In the genomic region with DNA sequence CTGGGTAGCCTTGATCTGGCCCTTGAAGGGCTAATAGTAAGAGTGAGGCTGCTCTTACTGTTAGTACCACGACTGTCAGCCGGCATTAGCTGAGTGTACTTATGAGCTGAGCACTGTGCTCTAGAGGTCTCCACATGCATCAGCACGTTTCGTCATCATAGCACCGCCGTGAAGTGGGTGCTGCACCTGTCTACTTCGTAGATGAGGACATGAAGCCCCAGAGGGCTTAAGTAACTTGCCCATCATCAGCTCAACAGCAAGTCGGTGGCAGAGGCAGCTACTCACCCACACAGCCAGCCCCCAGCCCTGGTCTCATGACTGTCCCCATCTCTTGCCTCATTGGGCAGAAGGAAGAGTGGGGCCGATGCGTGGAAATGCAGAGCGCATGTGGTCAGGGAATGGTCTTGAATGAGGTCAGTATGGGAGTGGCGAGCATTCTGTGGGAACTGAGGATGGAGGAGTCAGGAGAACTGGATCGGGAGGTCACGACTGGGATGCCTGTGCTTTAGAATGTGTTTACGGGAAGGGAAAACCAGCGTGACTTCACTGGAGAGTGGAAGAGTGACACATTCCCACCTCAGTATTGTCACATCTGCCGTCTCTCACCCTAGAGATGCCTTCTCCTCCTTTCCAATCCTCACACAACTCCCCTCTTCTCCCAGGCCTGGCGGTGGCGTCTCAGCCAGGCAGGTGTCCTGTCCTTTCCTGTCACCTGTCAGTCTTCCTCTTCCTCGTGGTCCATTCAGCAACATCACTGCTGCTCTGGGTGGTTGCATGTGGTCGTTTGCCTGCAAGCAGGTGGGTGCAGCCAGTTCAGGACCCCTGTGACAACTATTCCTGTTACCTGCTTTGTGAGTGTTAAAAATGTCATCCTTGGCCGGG, we compare ENCODE assay signal across 11 cellular contexts. TPM values are rescaled to one million over a fixed set of nuclear protein-coding genes. Genes with fewer than 3 reads are reported as not detected.
DNase-seq lines count a peak whose midpoint lies in the region; ATAC-seq and TF ChIP-seq lines count a peak whose summit lies in the region.
"Had no signal": no experiment of that assay in that cellular context is flagged by ENCODE, and none has a peak within 500 bp of the region (broad histone marks: within the 10 kb centered on the region; RNA-seq: fewer than 3 reads in every experiment).

No MANE protein-coding gene starts in this region.

- no peaks in the 10 kb centered on the region for H3K36me3 ChIP-seq in effector memory CD4-positive, alpha-beta T cell (ENCODE audit: control insufficient read depth, insufficient read depth, low read length)
- no peaks in the 10 kb centered on the region for H3K36me3 ChIP-seq in skeletal muscle satellite cell (ENCODE audit: insufficient read depth, low read length)
- H3K36me3 ChIP-seq: HAP-1 had no signal

- no peak overlapping the region for H3K4me3 Mint-ChIP-seq in Calu3 (ENCODE audit: low read depth, unreplicated experiment)

- TF ChIP-seq CTCF in Calu3 (IDR thresholded peaks at IDR 0.05; ENCODE audit: unreplicated experiment) = no peak

- peaks cover 44% of the 10 kb centered on the region for H3K4me1 ChIP-seq in effector memory CD4-positive, alpha-beta T cell (ENCODE audit: control insufficient read depth, insufficient read depth, low read length, poor library complexity, severe bottlenecking)
- peaks cover 36% of the 10 kb centered on the region for H3K4me1 ChIP-seq in skeletal muscle satellite cell (ENCODE audit: control insufficient read depth, insufficient read depth, low read length)
- H3K4me1 ChIP-seq: HAP-1 had no signal

- H3K4me3 ChIP-seq in effector memory CD4-positive, alpha-beta T cell (ENCODE audit: insufficient read depth, low read depth, low read length, poor library complexity, severe bottlenecking) = no peak overlapping the region
- H3K4me3 ChIP-seq in skeletal muscle satellite cell (ENCODE audit: low read length) = peak overlapping the region; percentile 26
- H3K4me3 ChIP-seq: HAP-1 had no signal

- H3K27me3 ChIP-seq in effector memory CD4-positive, alpha-beta T cell (replicated peaks; ENCODE audit: control insufficient read depth, insufficient read depth, low read length, poor library complexity, severe bottlenecking) = no peaks in the 10 kb centered on the region
- H3K27me3 ChIP-seq in skeletal muscle satellite cell (ENCODE audit: control insufficient read depth, insufficient read depth, low read length) = no peaks in the 10 kb centered on the region

- peak overlapping the region; percentile 53 for H3K4me2 ChIP-seq in skeletal muscle satellite cell (ENCODE audit: low read length)

- intact Hi-C loops in Calu3 (cut with micrococcal nuclease; ENCODE audit: unreplicated experiment) = no loop called here
- intact Hi-C loops in left cardiac atrium (cut with DNase I) = no loop called here

- BruUV-seq in Calu3 (replicated peaks; lab: Mats Ljungman, UMichigan) = no TSS peak

- no peak overlapping the region for H3K27ac Mint-ChIP-seq in Calu3 (ENCODE audit: unreplicated experiment)

- peak overlapping the region; percentile 96 for H3K27ac ChIP-seq in effector memory CD4-positive, alpha-beta T cell (ENCODE audit: insufficient read depth, low read length, poor library complexity, severe bottlenecking)

- CTCF ChIA-PET in Calu3 (lab: Charles Lee) = interaction anchor here (0.7 kb wide), 1 partner anchor 344 kb away, joined by 4 read pairs; the partner anchor contains the start of gene RSPH3

- no peaks in the 10 kb centered on the region for H3K9me3 Mint-ChIP-seq in Calu3 (ENCODE audit: low read depth, unreplicated experiment)

- no peaks in the 10 kb centered on the region for H3K36me3 Mint-ChIP-seq in Calu3 (ENCODE audit: insufficient read depth, unreplicated experiment)

- no peaks in the 10 kb centered on the region for H3K9me3 ChIP-seq in effector memory CD4-positive, alpha-beta T cell (ENCODE audit: control insufficient read depth, low read length)
- no peaks in the 10 kb centered on the region for H3K9me3 ChIP-seq in skeletal muscle satellite cell (replicated peaks; ENCODE audit: low read length)
- H3K9me3 ChIP-seq: HAP-1 had no signal

- peaks cover 31% of the 10 kb centered on the region for H3K4me1 Mint-ChIP-seq in Calu3 (ENCODE audit: low read depth, unreplicated experiment)

- no peaks in the 10 kb centered on the region for H3K27me3 Mint-ChIP-seq in Calu3 (ENCODE audit: unreplicated experiment)

- DNase-seq in NCI-H2171 treated with DMSO at 0.1 percent for 48 hours (lab: John Stamatoyannopoulos, UW) (peak; percentile 46), NCI-H2171 (lab: John Stamatoyannopoulos, UW) (no peak), NCI-H524 treated with DMSO at 0.1 percent for 48 hours (lab: John Stamatoyannopoulos, UW) (peak; percentile 88), Calu3 (no peak), left cardiac atrium (no peak), HuH-7 (ENCODE audit: low spot score) (no peak)
- no peak for DNase-seq in effector memory CD4-positive, alpha-beta T cell
- DNase-seq: erythroblast; stimulated activated CD4-positive, alpha-beta T cell treated with anti-CD3 and anti-CD28 coated beads, Interleukin-2, amount 100 ng/mL, for 48 hours had no signal

- H3K9ac ChIP-seq in skeletal muscle satellite cell (ENCODE audit: low read depth, low read length) = peak overlapping the region; percentile 75

- ATAC-seq in left cardiac atrium = no peak

RNA-seq across cellular contexts. Expression of gene SYTL3, which starts 6.0 kb away (rescaled TPM):
- 3.0 and 4.2 TPM in 2 replicates for total RNA-seq in skeletal muscle satellite cell (2012; rRNA removed)
- total RNA-seq in Calu3 (2022) (14.2 and 15.0 TPM in 2 replicates), left cardiac atrium (1 to 10 TPM; 3.7 to 4.4 TPM)

RNA-seq across cellular contexts. Expression of gene DYNLT1, which starts 11.3 kb away (rescaled TPM):
- 66.9 and 70.3 TPM in 2 replicates for total RNA-seq in skeletal muscle satellite cell (2012; rRNA removed)
- total RNA-seq in Calu3 (2022) (156 and 167 TPM in 2 replicates), left cardiac atrium (10 to 100 TPM; 73.6 to 90.6 TPM)

Comparison
In these comparisons a context has a peak if more than half of its experiments do, and no peak if none do; other contexts are left out.
1. DNase-seq: peak in NCI-H2171 treated with DMSO at 0.1 percent for 48 hours (single experiment) and NCI-H524 treated with DMSO at 0.1 percent for 48 hours (single experiment); none in NCI-H2171 (single experiment), effector memory CD4-positive, alpha-beta T cell (0 of 3), Calu3 (single experiment), left cardiac atrium (single experiment) and HuH-7 (single experiment).